ENCODE assay signal across 8 cellular contexts in genomic region chr1:8702121-8702520, GRCh38.
A peak's percentile ranks its signal among the peaks of the same experiment; 100 is the strongest.
DNase-seq lines count a peak whose midpoint lies in the region; ATAC-seq, FAIRE-seq and TF ChIP-seq lines count a peak whose summit lies in the region.

No MANE protein-coding gene starts in this region.

- TF ChIP-seq POLR2A in body of pancreas (IDR thresholded peaks at IDR 0.05) (peak in 2 of 3 donors; percentile 41 to 56), HepG2 (IDR thresholded peaks at IDR 0.05; ENCODE audit: insufficient read depth in 1 of 2, low read depth in 2 of 2, low read length in 2 of 2) (no peak; a peak in 1 of 4 replicates)

- no peaks in the 10 kb centered on the region for H3K36me3 Mint-ChIP-seq in activated naive CD4-positive, alpha-beta T cell treated with anti-CD3 and anti-CD28 coated beads, Interleukin-2, amount 50 U/mL, for 24 hours

- 2% methylated on average over 9 of the region's 9 CpGs for WGBS in body of pancreas, 2 donors
- whole genome bisulfite sequencing in HepG2 (ENCODE audit: low lambda C conversion rate): 2% methylated on average over 9 of the region's 9 CpGs

- H3K4me1 Mint-ChIP-seq in activated naive CD4-positive, alpha-beta T cell treated with anti-CD3 and anti-CD28 coated beads, Interleukin-2, amount 50 U/mL, for 24 hours: peaks cover 34% of the 10 kb centered on the region

- in situ Hi-C loops in HepG2 (cut with HindIII; ENCODE audit: extremely low pct_ligation_motif_present, low pct_unique_long_range_greater_than_20kb): no loop called here

- peaks cover 26% of the 10 kb centered on the region for H4K20me1 ChIP-seq in HepG2 (ENCODE audit: insufficient read depth, low read length)

- H3K9me3 ChIP-seq in body of pancreas: no peaks in the 10 kb centered on the region
- no peaks in the 10 kb centered on the region for H3K9me3 ChIP-seq in HepG2 (ENCODE audit: low read length)
- no peaks in the 10 kb centered on the region for H3K9me3 ChIP-seq in thoracic aorta

- TF ChIP-seq CTCF in body of pancreas (IDR thresholded peaks at IDR 0.05) (no peak), HepG2 (CRISPR knock-in tag; IDR thresholded peaks at IDR 0.05) (no peak), thoracic aorta (IDR thresholded peaks at IDR 0.05) (no peak)

- no peak for DNase-seq in activated naive CD4-positive, alpha-beta T cell treated with Interleukin-2 at 50 U/mL for 16 hours
- DNase-seq in NCI-H345 treated with DMSO at 0.1 percent for 48 hours (lab: John Stamatoyannopoulos, UW; ENCODE audit: unreplicated experiment) (peak; percentile 44), body of pancreas (peak; percentile 64 to 81 (median 76)), HepG2 (ENCODE audit: low spot score) (peak; percentile 59), thoracic aorta (ENCODE audit: low spot score) (no peak), activated gamma-delta T cell (lab: John Stamatoyannopoulos, UW) (no peak)

- POLR2A ChIA-PET in HepG2 (lab: Yijun Ruan, JAX): interaction anchor here (0.6 to 3.6 kb wide), 3 partner anchors 10 to 137 kb away, joined by 3 to 19 read pairs (median 7); no protein-coding TSS in a partner anchor

- peak overlapping the region; percentile 80 for H3K4me3 Mint-ChIP-seq in activated naive CD4-positive, alpha-beta T cell treated with anti-CD3 and anti-CD28 coated beads, Interleukin-2, amount 50 U/mL, for 24 hours

- H3K27ac ChIP-seq in body of pancreas (peak overlapping the region in 3 of 4 donors; percentile 92 to 97 (median 95)), HepG2 (ENCODE audit: extremely low read length, insufficient read depth, low read length) (peak overlapping the region; percentile 83), thoracic aorta (peak overlapping the region; percentile 6 to 86)

- H3K27me3 Mint-ChIP-seq in activated naive CD4-positive, alpha-beta T cell treated with anti-CD3 and anti-CD28 coated beads, Interleukin-2, amount 50 U/mL, for 24 hours: peaks cover 36% of the 10 kb centered on the region

- no peaks in the 10 kb centered on the region for H3K27me3 ChIP-seq in body of pancreas
- H3K27me3 ChIP-seq in HepG2 (ENCODE audit: control insufficient read depth in 1 of 2, insufficient read depth in 2 of 2, low read length in 2 of 2): no peaks in the 10 kb centered on the region; a peak in 1 of 5 replicates
- H3K27me3 ChIP-seq in thoracic aorta (replicated peaks; ENCODE audit: insufficient read depth): no peaks in the 10 kb centered on the region

- peak; percentile 52 for ATAC-seq in body of pancreas
- no peak for ATAC-seq in HepG2
- no peak for ATAC-seq in thoracic aorta (ENCODE audit: insufficient number of reproducible peaks, low FRiP score, low read depth)
- ATAC-seq in HG02852 (IDR thresholded peaks at IDR 0.05; ENCODE audit: unreplicated experiment): no peak

- H3K79me2 ChIP-seq in HepG2 (ENCODE audit: insufficient read depth, low read length): peaks cover 86% of the 10 kb centered on the region

- FAIRE-seq in HepG2 (lab: Jason Lieb, UNC): no peak

- H3K4me2 ChIP-seq in HepG2 (ENCODE audit: low read depth, low read length): peak overlapping the region; percentile 69

- TSS peak; percentile 60 for BruUV-seq in HepG2 (replicated peaks; lab: Mats Ljungman, UMichigan)

- H3K9me3 Mint-ChIP-seq in activated naive CD4-positive, alpha-beta T cell treated with anti-CD3 and anti-CD28 coated beads, Interleukin-2, amount 50 U/mL, for 24 hours: no peaks in the 10 kb centered on the region

- no peaks in the 10 kb centered on the region for H3K36me3 ChIP-seq in body of pancreas (replicated peaks in 1 of 2; ENCODE audit: insufficient read depth in 1 of 2, low read depth in 2 of 2)
- H3K36me3 ChIP-seq in HepG2 (replicated peaks in 1 of 2; ENCODE audit: control insufficient read depth in 1 of 2, insufficient read depth in 2 of 2, low read length in 2 of 2): no peaks in the 10 kb centered on the region
- H3K36me3 ChIP-seq in thoracic aorta: no peaks in the 10 kb centered on the region

- CTCF ChIA-PET in HepG2 (lab: Yijun Ruan, JAX; ENCODE audit: low intra/inter-chr PET ratio, low total read pairs): no interaction called here

- H2AFZ ChIP-seq in HepG2 (ENCODE audit: low read length): no peak overlapping the region

- intact Hi-C loops in body of pancreas (cut with DNase I): no loop called here
- intact Hi-C loops in HepG2 (cut with micrococcal nuclease; ENCODE audit: unreplicated experiment): loop anchor here (5.0 to 10.0 kb wide), 3 partner anchors 40 to 327 kb away; no protein-coding TSS in a partner anchor

- H3K4me3 ChIP-seq in body of pancreas: peak overlapping the region in 1 of 2 donors; percentile 78
- peak overlapping the region; percentile 76 to 89 (median 86) for H3K4me3 ChIP-seq in HepG2 (replicated peaks in 1 of 3; ENCODE audit: insufficient read depth in 1 of 3, low read depth in 2 of 3, low read length in 3 of 3)
- peak overlapping the region; percentile 88 for H3K4me3 ChIP-seq in thoracic aorta

- peak overlapping the region; percentile 65 for H3K27ac Mint-ChIP-seq in activated naive CD4-positive, alpha-beta T cell treated with anti-CD3 and anti-CD28 coated beads, Interleukin-2, amount 50 U/mL, for 24 hours

- peak overlapping the region; percentile 80 for H3K9ac ChIP-seq in HepG2 (ENCODE audit: insufficient read depth, low read depth, low read length)

- TF ChIP-seq EP300 in HepG2 (IDR thresholded peaks at IDR 0.05; ENCODE audit: low read depth in 2 of 2, low read length in 2 of 2) (no peak), HepG2 (CRISPR knock-in tag; IDR thresholded peaks at IDR 0.05; ENCODE audit: borderline replicate concordance) (no peak)

- H3K4me1 ChIP-seq in body of pancreas (peaks cover 52% of the 10 kb centered on the region), HepG2 (ENCODE audit: insufficient read depth, low read length) (peaks cover 71% of the 10 kb centered on the region), thoracic aorta (ENCODE audit: control insufficient read depth in 1 of 2, low read depth in 2 of 2) (peaks cover 10 to 36% of the 10 kb centered on the region in 2 donors)

- no peak for TF ChIP-seq RAD21 in HepG2 (CRISPR knock-in tag; IDR thresholded peaks at IDR 0.05)

TF ChIP-seq in HepG2, 621 proteins besides CTCF, POLR2A, EP300 and RAD21 (continues in another document):
- TF ChIP-seq ZNF451 (CRISPR knock-in tag; IDR thresholded peaks at IDR 0.05) (no peak), GABPA (IDR thresholded peaks at IDR 0.05; ENCODE audit: low read depth, low read length) (no peak), GABPA (CRISPR knock-in tag; IDR thresholded peaks at IDR 0.05; ENCODE audit: low read depth) (no peak), SOX5 (CRISPR knock-in tag; IDR thresholded peaks at IDR 0.05; ENCODE audit: borderline replicate concordance) (peak; percentile 57; the same call in 1 of the 2 replicates), KAT8 (CRISPR knock-in tag; IDR thresholded peaks at IDR 0.05) (0 out of 2 replicates have a peak, but pooled peaks have one; percentile 20), MIER2 (CRISPR knock-in tag; IDR thresholded peaks at IDR 0.05) (no peak), ATF4 (CRISPR knock-in tag; IDR thresholded peaks at IDR 0.05) (0 out of 4 replicates have a peak, but pooled peaks of 1 of the 2 experiments have one; percentile 22), FOXA3 (CRISPR knock-in tag; IDR thresholded peaks at IDR 0.05) (peak; percentile 73), TGIF2 (CRISPR knock-in tag; IDR thresholded peaks at IDR 0.05) (0 out of 2 replicates have a peak, but pooled peaks have one; percentile 21), ZNF326 (CRISPR knock-in tag; IDR thresholded peaks at IDR 0.05; ENCODE audit: borderline replicate concordance) (no peak), ZNF614 (CRISPR knock-in tag; IDR thresholded peaks at IDR 0.05; ENCODE audit: borderline replicate concordance) (no peak), HIC2 (CRISPR knock-in tag; IDR thresholded peaks at IDR 0.05; ENCODE audit: low read depth) (no peak), MYC (CRISPR knock-in tag; IDR thresholded peaks at IDR 0.05; ENCODE audit: borderline replicate concordance) (peak; percentile 66; the same call in 1 of the 2 replicates), FOXP1 (IDR thresholded peaks at IDR 0.05) (no peak), FOXP1 (CRISPR knock-in tag; IDR thresholded peaks at IDR 0.05) (peak; percentile 58; the same call in 1 of the 2 replicates), DMAP1 (CRISPR knock-in tag; IDR thresholded peaks at IDR 0.05) (0 out of 2 replicates have a peak, but pooled peaks have one; percentile 7), PCBP1 (IDR thresholded peaks at IDR 0.05; ENCODE audit: borderline replicate concordance, low read depth, low read length) (no peak), FOSL2 (CRISPR knock-in tag; IDR thresholded peaks at IDR 0.05) (no peak)
- TF ChIP-seq, protein P1, sequence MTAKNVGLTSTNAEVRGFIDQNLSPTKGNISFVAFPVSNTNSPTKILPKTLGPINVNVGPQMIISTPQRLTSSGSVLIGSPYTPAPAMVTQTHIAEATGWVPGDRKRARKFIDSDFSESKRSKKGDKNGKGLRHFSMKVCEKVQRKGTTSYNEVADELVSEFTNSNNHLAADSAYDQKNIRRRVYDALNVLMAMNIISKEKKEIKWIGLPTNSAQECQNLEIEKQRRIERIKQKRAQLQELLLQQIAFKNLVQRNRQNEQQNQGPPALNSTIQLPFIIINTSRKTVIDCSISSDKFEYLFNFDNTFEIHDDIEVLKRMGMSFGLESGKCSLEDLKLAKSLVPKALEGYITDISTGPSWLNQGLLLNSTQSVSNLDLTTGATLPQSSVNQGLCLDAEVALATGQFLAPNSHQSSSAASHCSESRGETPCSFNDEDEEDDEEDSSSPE (CRISPR knock-in tag; IDR thresholded peaks at IDR 0.05): peak; percentile 29; the same call in 1 of the 2 replicates

Comparison
In these comparisons a context has a peak if more than half of its experiments do, and no peak if none do; other contexts are left out.
1. DNase-seq: peak in NCI-H345 treated with DMSO at 0.1 percent for 48 hours (single experiment), body of pancreas (4 of 4) and HepG2 (single experiment); none in activated naive CD4-positive, alpha-beta T cell treated with Interleukin-2 at 50 U/mL for 16 hours (single experiment), thoracic aorta (single experiment) and activated gamma-delta T cell (single experiment).
2. POLR2A ChIP-seq: peak in body of pancreas (2 of 3); none in HepG2 (0 of 2).
3. Peak in every context shown above with its lines, with median percentiles within 50 percentile points of each other: H3K27ac ChIP-seq.